ENCODE assay signal across 1 cellular context in genomic region chr6:43724914-43725642, GRCh38.
TF ChIP-seq lines count a peak whose summit lies in the region.

No MANE protein-coding gene starts in this region.

TF ChIP-seq in H1, 55 proteins besides CTCF, POLR2A, EP300 and RAD21:
- TF ChIP-seq, protein P1, sequence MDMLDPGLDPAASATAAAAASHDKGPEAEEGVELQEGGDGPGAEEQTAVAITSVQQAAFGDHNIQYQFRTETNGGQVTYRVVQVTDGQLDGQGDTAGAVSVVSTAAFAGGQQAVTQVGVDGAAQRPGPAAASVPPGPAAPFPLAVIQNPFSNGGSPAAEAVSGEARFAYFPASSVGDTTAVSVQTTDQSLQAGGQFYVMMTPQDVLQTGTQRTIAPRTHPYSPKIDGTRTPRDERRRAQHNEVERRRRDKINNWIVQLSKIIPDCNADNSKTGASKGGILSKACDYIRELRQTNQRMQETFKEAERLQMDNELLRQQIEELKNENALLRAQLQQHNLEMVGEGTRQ (IDR thresholded peaks at IDR 0.05; ENCODE audit: low read length): no peak
- TF ChIP-seq E2F6 (IDR thresholded peaks at IDR 0.05): no peak
- TF ChIP-seq, protein P2, sequence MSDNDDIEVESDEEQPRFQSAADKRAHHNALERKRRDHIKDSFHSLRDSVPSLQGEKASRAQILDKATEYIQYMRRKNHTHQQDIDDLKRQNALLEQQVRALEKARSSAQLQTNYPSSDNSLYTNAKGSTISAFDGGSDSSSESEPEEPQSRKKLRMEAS (IDR thresholded peaks at IDR 0.05): no peak
- no peak for TF ChIP-seq RXRA (IDR thresholded peaks at IDR 0.05; ENCODE audit: insufficient read depth, low read depth, low read length)
- TF ChIP-seq TAF1 (IDR thresholded peaks at IDR 0.05; ENCODE audit: low read depth, low read length): no peak
- TF ChIP-seq RNF2 (IDR thresholded peaks at IDR 0.05; ENCODE audit: borderline replicate concordance, low read depth, low read length, missing control alignments, poor library complexity, severe bottlenecking): no peak
- TF ChIP-seq POLR2AphosphoS5 (IDR thresholded peaks at IDR 0.05; ENCODE audit: low read depth, low read length): no peak
- no peak for TF ChIP-seq TEAD4 (IDR thresholded peaks at IDR 0.05; ENCODE audit: low read depth, low read length)
- no peak for TF ChIP-seq GTF2F1 (IDR thresholded peaks at IDR 0.05; ENCODE audit: borderline replicate concordance, low read depth, low read length)
- TF ChIP-seq CHD1 (IDR thresholded peaks at IDR 0.05; ENCODE audit: low read depth, low read length): no peak
- TF ChIP-seq FOSL1 (IDR thresholded peaks at IDR 0.05; ENCODE audit: insufficient read depth, low read depth, low read length): no peak
- TF ChIP-seq SIRT6 (IDR thresholded peaks at IDR 0.05; ENCODE audit: low read length): no peak
- no peak for TF ChIP-seq PHF8 (conservative IDR thresholded peaks at IDR 0.05; ENCODE audit: low read depth, low read length)
- TF ChIP-seq SP1 (IDR thresholded peaks at IDR 0.05; ENCODE audit: low read depth, low read length): no peak
- TF ChIP-seq JUND (IDR thresholded peaks at IDR 0.05; ENCODE audit: low read length): no peak
- TF ChIP-seq SAP30 (IDR thresholded peaks at IDR 0.05; ENCODE audit: insufficient read depth, insufficient replicate concordance, low read length): no peak
